13 cellular contexts compared by ENCODE assay signal in genomic region chr11:111352935-111353695, GRCh38. TPM values are rescaled to one million over a fixed set of nuclear protein-coding genes. Genes with fewer than 3 reads are reported as not detected.
DNase-seq lines count a peak whose midpoint lies in the region; ATAC-seq, FAIRE-seq and TF ChIP-seq lines count a peak whose summit lies in the region.
"Had no signal": no experiment of that assay in that cellular context is flagged by ENCODE, and none has a peak within 500 bp of the region (broad histone marks: within the 10 kb centered on the region; RNA-seq: fewer than 3 reads in every experiment).

No MANE protein-coding gene starts in this region.

- H3K9me3 Mint-ChIP-seq in stimulated activated naive B cell treated with anti-CD40 and anti-IgM and Interleukin-4, amounts not matched to agents 10 μg/mL and 1 μg/mL and 100 μg/mL, for 72 hours = no peaks in the 10 kb centered on the region

- H4K20me1 ChIP-seq in OCI-LY3 (ENCODE audit: insufficient read depth, low read length) = peaks cover 30% of the 10 kb centered on the region; the same call in 1 of the 2 replicates

- no peak overlapping the region for H3K4me3 Mint-ChIP-seq in stimulated activated naive B cell treated with anti-CD40 and anti-IgM and Interleukin-4, amounts not matched to agents 10 μg/mL and 1 μg/mL and 100 μg/mL, for 72 hours

- H3K4me1 ChIP-seq in OCI-LY3 (ENCODE audit: low read length) = 0 out of 2 replicates have a peak, but pooled peaks cover 5% of the 10 kb centered on the region
- H3K4me1 ChIP-seq: Peyer's patch, psoas muscle had no signal

- H3K4me1 Mint-ChIP-seq in stimulated activated naive B cell treated with anti-CD40 and anti-IgM and Interleukin-4, amounts not matched to agents 10 μg/mL and 1 μg/mL and 100 μg/mL, for 72 hours = peaks cover 27 to 46% of the 10 kb centered on the region in 2 donors

- no peak overlapping the region for H3K4me3 ChIP-seq in OCI-LY3 (ENCODE audit: low read length)
- H3K4me3 ChIP-seq: adrenal gland, Peyer's patch, psoas muscle had no signal

- no peaks in the 10 kb centered on the region for H3K27me3 Mint-ChIP-seq in stimulated activated naive B cell treated with anti-CD40 and anti-IgM and Interleukin-4, amounts not matched to agents 10 μg/mL and 1 μg/mL and 100 μg/mL, for 72 hours

- DNase-seq in GM12892 (ENCODE audit: insufficient read length) = no peak
- peak in 1 of 2 donors; percentile 59 for DNase-seq in left colon
- no peak for DNase-seq in stimulated activated naive B cell treated with anti-CD40 and anti-IgM and Interleukin-4, amounts not matched to agents 10 μg/mL and 1 μg/mL and 100 μg/mL, for 72 hours
- DNase-seq in activated T-cell treated with anti-CD3 and anti-CD28 coated beads, Interleukin-2, amount 50 U/mL, for 48 hours = no peak
- DNase-seq in NCI-H1092 treated with DMSO at 0.1 percent for 48 hours (lab: John Stamatoyannopoulos, UW) = no peak
- DNase-seq: adrenal gland, cerebellar nuclear complex, NCI-H2107, NCI-H69, Peyer's patch, psoas muscle had no signal

- no peak for TF ChIP-seq CTCF in OCI-LY3 (IDR thresholded peaks at IDR 0.05; ENCODE audit: low read depth, low read length)

- 0 out of 2 replicates have a peak, but pooled peaks have one; percentile 39 for TF ChIP-seq POLR2A in GM12892 (IDR thresholded peaks at IDR 0.05; ENCODE audit: low read depth, low read length)

- peak; percentile 82 for ATAC-seq in left colon
- ATAC-seq in stimulated activated naive B cell treated with anti-CD40 and anti-IgM and Interleukin-4, amounts not matched to agents 10 μg/mL and 1 μg/mL and 100 μg/mL, for 72 hours (replicated peaks) = peak; percentile 30 to 40
- no peak for ATAC-seq in HG03521 (IDR thresholded peaks at IDR 0.05; ENCODE audit: unreplicated experiment)
- ATAC-seq: psoas muscle had no signal

- H2AFZ ChIP-seq in OCI-LY3 (ENCODE audit: low read depth, low read length) = no peak overlapping the region

- H3K27ac ChIP-seq in OCI-LY3 (ENCODE audit: low read length) = peak overlapping the region; percentile 38
- H3K27ac ChIP-seq: adrenal gland, psoas muscle had no signal

- FAIRE-seq in GM12892 (lab: Jason Lieb, UNC) = peak; percentile 63

- H3K4me2 ChIP-seq in OCI-LY3 (ENCODE audit: low read length) = no peak overlapping the region

- H3K36me3 ChIP-seq in OCI-LY3 (replicated peaks; ENCODE audit: low read depth, low read length) = peaks cover 72% of the 10 kb centered on the region
- H3K36me3 ChIP-seq: adrenal gland, Peyer's patch had no signal

- no peaks in the 10 kb centered on the region for H3K79me2 ChIP-seq in OCI-LY3 (ENCODE audit: low read length)

- H3K9ac ChIP-seq in OCI-LY3 (ENCODE audit: low read length) = no peak overlapping the region

- intact Hi-C loops in left colon (cut with DNase I, micrococcal nuclease) = no loop called here

- H3K36me3 Mint-ChIP-seq in stimulated activated naive B cell treated with anti-CD40 and anti-IgM and Interleukin-4, amounts not matched to agents 10 μg/mL and 1 μg/mL and 100 μg/mL, for 72 hours = peaks cover 41 to 56% of the 10 kb centered on the region in 2 donors

- H3K27ac Mint-ChIP-seq in stimulated activated naive B cell treated with anti-CD40 and anti-IgM and Interleukin-4, amounts not matched to agents 10 μg/mL and 1 μg/mL and 100 μg/mL, for 72 hours = peak overlapping the region; percentile 62

- H3K27me3 ChIP-seq in OCI-LY3 (ENCODE audit: low read depth, low read length) = no peaks in the 10 kb centered on the region
- H3K27me3 ChIP-seq: Peyer's patch had no signal

- H3K9me3 ChIP-seq in OCI-LY3 (ENCODE audit: insufficient read depth, low read length) = no peaks in the 10 kb centered on the region
- H3K9me3 ChIP-seq: adrenal gland, Peyer's patch, psoas muscle had no signal

RNA-seq across cellular contexts. Expression of gene POU2AF1, which starts 26.0 kb away (rescaled TPM):
- polyA plus RNA-seq in GM12892 (2012; ENCODE audit: missing spikeins) = 151 TPM
- 10 to 100 TPM in 1 of 2 donors, 1 to 10 TPM in 1; 3.8 to 10.2 TPM for total RNA-seq in left colon

RNA-seq across cellular contexts. Expression of gene POU2AF3, which starts 54.8 kb away (rescaled TPM):
- 0.93 TPM for polyA plus RNA-seq in GM12892 (2012; ENCODE audit: missing spikeins)
- 1 to 10 TPM; 6.0 to 6.6 TPM for total RNA-seq in left colon
